1 cellular context compared by ENCODE assay signal in the genomic region with DNA sequence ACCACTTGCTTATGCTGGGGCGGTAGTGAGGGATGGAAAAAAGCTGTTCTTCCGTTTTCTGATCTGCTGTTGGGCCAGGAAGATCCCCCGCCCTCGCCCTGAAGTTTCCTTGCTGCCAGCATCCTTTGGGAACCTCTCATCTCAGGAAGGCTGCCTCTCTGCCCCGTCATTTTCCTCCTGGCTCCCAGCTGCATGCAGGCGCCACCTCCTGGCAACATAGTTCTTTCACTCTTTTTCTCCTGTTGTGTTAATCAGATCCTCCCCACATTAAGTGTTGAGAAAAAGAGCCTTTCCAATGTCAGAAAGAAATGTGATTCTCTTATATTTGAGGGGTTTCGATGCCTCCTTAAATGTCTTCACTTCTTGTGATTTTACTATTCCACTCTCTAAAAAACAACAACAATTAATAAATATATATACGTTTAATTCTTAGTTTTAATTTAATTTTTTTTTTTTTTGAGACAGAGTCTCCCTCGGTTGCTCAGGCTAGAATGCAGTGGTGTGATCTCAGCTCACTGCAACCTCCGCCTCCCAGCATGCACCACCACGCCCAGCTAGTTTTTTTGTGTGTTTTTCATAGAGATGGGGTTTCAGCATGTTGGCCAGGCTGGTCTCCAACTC.
TF ChIP-seq lines count a peak whose summit lies in the region.

No MANE protein-coding gene starts in this region.

TF ChIP-seq in A549, 52 proteins besides CTCF, POLR2A, EP300 and RAD21 (continued from another document):
- no peak for TF ChIP-seq HOXB13 (CRISPR knock-in tag; IDR thresholded peaks at IDR 0.05; ENCODE audit: low read depth)
